23 cellular contexts compared by ENCODE assay signal in genomic region chr14:74501691-74502090, GRCh38. TPM values are rescaled to one million over a fixed set of nuclear protein-coding genes. Genes with fewer than 3 reads are reported as not detected.
DNase-seq lines count a peak whose midpoint lies in the region; ATAC-seq, FAIRE-seq and TF ChIP-seq lines count a peak whose summit lies in the region.
"Had no signal": no experiment of that assay in that cellular context is flagged by ENCODE, and none has a peak within 500 bp of the region (broad histone marks: within the 10 kb centered on the region; RNA-seq: fewer than 3 reads in every experiment).

No MANE protein-coding gene starts in this region.

- no peak overlapping the region for H4K5ac ChIP-seq in H1 (ENCODE audit: insufficient read length, low read depth, low read length)

- CTCF ChIA-PET in HepG2 (lab: Yijun Ruan, JAX; ENCODE audit: low intra/inter-chr PET ratio, low total read pairs): interaction anchor here (2.7 kb wide), 1 partner anchor 111 kb away, joined by 7 read pairs; the partner anchor contains the start of gene LTBP2
- CTCF ChIA-PET in H1 (lab: Charles Lee; ENCODE audit: partially characterized antibody): interaction anchor here (0.6 to 6.2 kb wide), 39 partner anchors 8 to 237 kb away, joined by 3 to 64 read pairs (median 5); partner anchors contain the start of genes ISCA2 and NPC2
- CTCF ChIA-PET in CD4-positive, alpha-beta memory T cell (lab: Charles Lee; ENCODE audit: partially characterized antibody): no interaction called here

- H2BK120ac ChIP-seq in H1 (replicated peaks; ENCODE audit: low read depth, low read length): no peak overlapping the region

- H3K4me1 Mint-ChIP-seq in CD4-positive, alpha-beta memory T cell: peaks cover 0 to 12% (median 7%) of the 10 kb centered on the region in 4 donors
- H3K4me1 Mint-ChIP-seq: activated T-helper 17 cell treated with anti-CD3 and anti-CD28 coated beads, Interleukin-2, amount 50 U/mL, for 72 hours had no signal

- POLR2A ChIA-PET in HepG2 (lab: Yijun Ruan, JAX) (interaction anchor here (1.0 kb wide), 1 partner anchor 8 kb away, joined by 3 read pairs; the partner anchor contains the start of genes ISCA2 and NPC2), H1 (lab: Charles Lee; ENCODE audit: partially characterized antibody) (interaction anchor here (1.0 kb wide), 2 partner anchors 24 to 72 kb away, joined by 3 read pairs; no protein-coding TSS in a partner anchor)
- POLR2A ChIA-PET in CD4-positive, alpha-beta memory T cell (lab: Charles Lee; ENCODE audit: partially characterized antibody): no interaction called here

- no peaks in the 10 kb centered on the region for H3K27me3 Mint-ChIP-seq in CD4-positive, alpha-beta memory T cell
- H3K27me3 Mint-ChIP-seq: activated CD8-positive, alpha-beta T cell treated with anti-CD3 and anti-CD28 coated beads for 36 hours; activated T-helper 17 cell treated with anti-CD3 and anti-CD28 coated beads, Interleukin-2, amount 50 U/mL, for 72 hours; naive thymus-derived CD4-positive, alpha-beta T cell had no signal

- no peak overlapping the region for H3K27ac ChIP-seq in HepG2 (ENCODE audit: extremely low read length, insufficient read depth, low read length)
- H3K27ac ChIP-seq in right lobe of liver: no peak overlapping the region
- no peak overlapping the region for H3K27ac ChIP-seq in H1 (ENCODE audit: low read depth, low read length)
- H3K27ac ChIP-seq in neural cell (ENCODE audit: low read length): peak overlapping the region; percentile 68
- no peak overlapping the region for H3K27ac ChIP-seq in CD4-positive, alpha-beta memory T cell (ENCODE audit: low read depth, low read length)
- H3K27ac ChIP-seq: colonic mucosa, epithelial cell of prostate, Peyer's patch had no signal

- 0 out of 2 replicates have a peak overlapping the region, but pooled peaks have one; percentile 20 for H2BK12ac ChIP-seq in H1 (ENCODE audit: low read depth, low read length)

- 0 out of 2 replicates have a peak overlapping the region, but pooled peaks have one; percentile 43 for H2AK5ac ChIP-seq in H1 (ENCODE audit: low read depth, low read length)

- no peak for ATAC-seq in HepG2
- no peak for ATAC-seq in right lobe of liver
- no peak for ATAC-seq in HG02610 (IDR thresholded peaks at IDR 0.05; ENCODE audit: unreplicated experiment)
- ATAC-seq: activated T-helper 17 cell treated with anti-CD3 and anti-CD28 coated beads, Interleukin-2, amount 50 U/mL, for 72 hours; CD8-positive, alpha-beta T cell; naive thymus-derived CD4-positive, alpha-beta T cell had no signal

- H3K18ac ChIP-seq in H1 (ENCODE audit: extremely low read depth, low read length): no peak overlapping the region

- H3K79me2 ChIP-seq in HepG2 (ENCODE audit: insufficient read depth, low read length) (no peaks in the 10 kb centered on the region), H1 (ENCODE audit: control insufficient read depth in 1 of 2, insufficient read depth in 2 of 2, low read length in 2 of 2) (no peaks in the 10 kb centered on the region), neural cell (replicated peaks; ENCODE audit: insufficient read depth, low read length) (no peaks in the 10 kb centered on the region)

- H3K4me3 Mint-ChIP-seq in CD4-positive, alpha-beta memory T cell: peak overlapping the region in 1 of 8 donors; percentile 5
- H3K4me3 Mint-ChIP-seq: activated CD8-positive, alpha-beta T cell treated with anti-CD3 and anti-CD28 coated beads for 36 hours; activated naive CD4-positive, alpha-beta T cell treated with anti-CD3 and anti-CD28 coated beads, Interleukin-2, amount 10 ng/mL, durations not matched to agents 7 days and 5 days; activated T-helper 17 cell treated with anti-CD3 and anti-CD28 coated beads, Interleukin-2, amount 50 U/mL, for 72 hours; CD8-positive, alpha-beta T cell; naive thymus-derived CD4-positive, alpha-beta T cell had no signal

- H4K8ac ChIP-seq in H1 (ENCODE audit: extremely low read depth, insufficient read depth, low read length): no peak overlapping the region

- H3K9me3 Mint-ChIP-seq in CD4-positive, alpha-beta memory T cell: no peaks in the 10 kb centered on the region
- H3K9me3 Mint-ChIP-seq: activated CD8-positive, alpha-beta T cell treated with anti-CD3 and anti-CD28 coated beads for 36 hours; activated naive CD4-positive, alpha-beta T cell treated with anti-CD3 and anti-CD28 coated beads, Interleukin-2, amount 10 ng/mL, durations not matched to agents 7 days and 5 days; activated T-helper 17 cell treated with anti-CD3 and anti-CD28 coated beads, Interleukin-2, amount 50 U/mL, for 72 hours; CD8-positive, alpha-beta T cell; naive thymus-derived CD4-positive, alpha-beta T cell had no signal

- H3K56ac ChIP-seq in H1 (replicated peaks; ENCODE audit: insufficient read length, low read depth, low read length): no peak overlapping the region

- no peaks in the 10 kb centered on the region for H3K9me2 ChIP-seq in neural cell (ENCODE audit: insufficient read depth, low read length)

- H3F3A ChIP-seq in neural cell (ENCODE audit: insufficient read depth, low read length, poor library complexity, severe bottlenecking): no peaks in the 10 kb centered on the region

- no peaks in the 10 kb centered on the region for H4K20me1 ChIP-seq in HepG2 (ENCODE audit: insufficient read depth, low read length)
- peaks cover 0 to 1% of the 10 kb centered on the region in 2 experiments for H4K20me1 ChIP-seq in H1 (replicated peaks in 1 of 2; ENCODE audit: control insufficient read depth in 1 of 2, insufficient read depth in 2 of 2, low read length in 2 of 2)
- no peaks in the 10 kb centered on the region for H4K20me1 ChIP-seq in neural cell (ENCODE audit: insufficient read depth)

- H3K23ac ChIP-seq in H1 (ENCODE audit: insufficient read length): no peak overlapping the region

- no peak overlapping the region for H2BK20ac ChIP-seq in H1 (ENCODE audit: low read length)

- H3K27ac Mint-ChIP-seq in CD4-positive, alpha-beta memory T cell: no peak overlapping the region
- H3K27ac Mint-ChIP-seq: activated CD8-positive, alpha-beta T cell treated with anti-CD3 and anti-CD28 coated beads for 36 hours; activated T-helper 17 cell treated with anti-CD3 and anti-CD28 coated beads, Interleukin-2, amount 50 U/mL, for 72 hours; CD8-positive, alpha-beta T cell had no signal

- H2BK5ac ChIP-seq in H1 (ENCODE audit: low read depth, low read length): no peak overlapping the region

- H3K79me1 ChIP-seq in H1 (ENCODE audit: low read depth, low read length): no peaks in the 10 kb centered on the region

- H3K4me1 ChIP-seq in HepG2 (ENCODE audit: insufficient read depth, low read length): no peaks in the 10 kb centered on the region
- no peaks in the 10 kb centered on the region for H3K4me1 ChIP-seq in right lobe of liver
- peaks cover 4 to 19% (median 16%) of the 10 kb centered on the region in 4 experiments for H3K4me1 ChIP-seq in H1 (replicated peaks in 1 of 4; ENCODE audit: control insufficient read depth in 3 of 4, insufficient read depth in 4 of 4, low read length in 3 of 4)
- H3K4me1 ChIP-seq in CD4-positive, alpha-beta memory T cell (ENCODE audit: insufficient read depth, low read length): no peaks in the 10 kb centered on the region
- H3K4me1 ChIP-seq: colonic mucosa, Peyer's patch had no signal

- H3K4me3 ChIP-seq in HepG2 (replicated peaks in 1 of 3; ENCODE audit: insufficient read depth in 1 of 3, low read depth in 2 of 3, low read length in 3 of 3): no peak overlapping the region
- H3K4me3 ChIP-seq in right lobe of liver: no peak overlapping the region
- H3K4me3 ChIP-seq in H1 (ENCODE audit: extremely low read depth in 1 of 4, insufficient read depth in 2 of 4, low read depth in 3 of 4, low read length in 4 of 4): no peak overlapping the region
- H3K4me3 ChIP-seq in neural cell (ENCODE audit: low read length): no peak overlapping the region
- H3K4me3 ChIP-seq in CD4-positive, alpha-beta memory T cell (ENCODE audit: low read length in 2 of 2): no peak overlapping the region
- H3K4me3 ChIP-seq: colonic mucosa, Peyer's patch, upper lobe of left lung had no signal

- no peak for TF ChIP-seq EP300 in HepG2 (IDR thresholded peaks at IDR 0.05; ENCODE audit: low read depth in 2 of 2, low read length in 2 of 2)
- no peak for TF ChIP-seq EP300 in HepG2 (CRISPR knock-in tag; IDR thresholded peaks at IDR 0.05; ENCODE audit: borderline replicate concordance)
- no peak for TF ChIP-seq EP300 in H1 (IDR thresholded peaks at IDR 0.05; ENCODE audit: borderline replicate concordance in 1 of 2, low read depth in 2 of 2, low read length in 2 of 2)
- no peak for TF ChIP-seq EP300 in neural cell (conservative IDR thresholded peaks at IDR 0.05; ENCODE audit: poor library complexity, severe bottlenecking)

- BruUV-seq in HepG2 (replicated peaks; lab: Mats Ljungman, UMichigan): no TSS peak

- TF ChIP-seq RAD21 in HepG2 (CRISPR knock-in tag; IDR thresholded peaks at IDR 0.05): no peak
- TF ChIP-seq RAD21 in H1 (IDR thresholded peaks at IDR 0.05 in 1 of 2, conservative IDR thresholded peaks at IDR 0.05 in 1 of 2; ENCODE audit: low read depth in 2 of 2, low read length in 2 of 2): no peak
- TF ChIP-seq RAD21 in neural cell (conservative IDR thresholded peaks at IDR 0.05): no peak

- TF ChIP-seq POLR2A in HepG2 (IDR thresholded peaks at IDR 0.05; ENCODE audit: insufficient read depth in 1 of 2, low read depth in 2 of 2, low read length in 2 of 2) (no peak), right lobe of liver (IDR thresholded peaks at IDR 0.05) (no peak), H1 (IDR thresholded peaks at IDR 0.05; ENCODE audit: control extremely low read depth in 1 of 2, low read depth in 2 of 2, low read length in 2 of 2) (no peak)

- H3K36me3 ChIP-seq in HepG2 (replicated peaks in 1 of 2; ENCODE audit: control insufficient read depth in 1 of 2, insufficient read depth in 2 of 2, low read length in 2 of 2) (no peaks in the 10 kb centered on the region), right lobe of liver (no peaks in the 10 kb centered on the region), H1 (ENCODE audit: control insufficient read depth in 2 of 4, insufficient read depth in 4 of 4, low read length in 3 of 4) (no peaks in the 10 kb centered on the region), neural cell (ENCODE audit: insufficient read depth, low read length) (no peaks in the 10 kb centered on the region)
- no peaks in the 10 kb centered on the region for H3K36me3 ChIP-seq in CD4-positive, alpha-beta memory T cell (ENCODE audit: insufficient read depth, low read length)
- H3K36me3 ChIP-seq: colonic mucosa, Peyer's patch had no signal

- TF ChIP-seq CTCF in HepG2 (CRISPR knock-in tag; IDR thresholded peaks at IDR 0.05): no peak
- TF ChIP-seq CTCF in right lobe of liver (IDR thresholded peaks at IDR 0.05): no peak
- TF ChIP-seq CTCF in H1 (IDR thresholded peaks at IDR 0.05; ENCODE audit: control extremely low read depth in 1 of 3, insufficient read depth in 1 of 3, low read depth in 1 of 3, low read length in 3 of 3): no peak
- TF ChIP-seq CTCF in neural cell (IDR thresholded peaks at IDR 0.05; ENCODE audit: poor library complexity, severe bottlenecking): no peak

- 66% methylated on average over 5 of the region's 5 CpGs for WGBS in HepG2 (ENCODE audit: low lambda C conversion rate)
- 49% methylated on average over 3 of the region's 5 CpGs for WGBS in right lobe of liver (ENCODE audit: insufficient coverage, low coverage, low lambda C conversion rate, missing lambda C conversion rate)
- WGBS in H1 (ENCODE audit: extremely low coverage in 1 of 2, insufficient coverage in 1 of 2, insufficient read length in 1 of 2, insufficient replicate concordance in 2 of 2, low coverage in 1 of 2, low lambda C conversion rate in 2 of 2, missing lambda C conversion rate in 1 of 2), 2 experiments: 76% methylated on average over 5 of the region's 5 CpGs; no CpG with 5 or more reads in 1 of the 2 experiments

- DNase-seq in HepG2 (ENCODE audit: low spot score) (no peak), right lobe of liver (no peak), H1 (ENCODE audit: low read depth in 1 of 2, low spot score in 2 of 2) (no peak), COLO829 (ENCODE audit: low spot score) (no peak), COLO668 (lab: John Stamatoyannopoulos, UW; ENCODE audit: unreplicated experiment) (no peak)
- DNase-seq in CD4-positive, alpha-beta memory T cell: no peak
- DNase-seq: effector CD4-positive, alpha-beta T cell; naive thymus-derived CD4-positive, alpha-beta T cell; NCI-H1436 treated with DMSO at 0.1 percent for 48 hours; stimulated activated CD4-positive, alpha-beta T cell treated with anti-CD3 and anti-CD28 coated beads, Interleukin-4, amount 100 ng/mL, for 4 hours had no signal

- H3K9me3 ChIP-seq in HepG2 (ENCODE audit: low read length): no peaks in the 10 kb centered on the region
- no peaks in the 10 kb centered on the region for H3K9me3 ChIP-seq in right lobe of liver
- H3K9me3 ChIP-seq in H1 (ENCODE audit: insufficient read depth in 2 of 2, low read depth in 1 of 2, low read length in 1 of 2): no peaks in the 10 kb centered on the region
- H3K9me3 ChIP-seq in neural cell (ENCODE audit: low read length): no peaks in the 10 kb centered on the region
- H3K9me3 ChIP-seq in CD4-positive, alpha-beta memory T cell (ENCODE audit: control insufficient read depth in 1 of 2, low read length in 2 of 2): no peaks in the 10 kb centered on the region
- H3K9me3 ChIP-seq: colonic mucosa, Peyer's patch, upper lobe of left lung had no signal

- no peak for FAIRE-seq in HepG2 (lab: Jason Lieb, UNC)
- no peak for FAIRE-seq in H1 (lab: Jason Lieb, UNC)
- FAIRE-seq: GM19239, H54, islet of Langerhans had no signal

- H3K4me2 ChIP-seq in HepG2 (ENCODE audit: low read depth, low read length) (no peak overlapping the region), H1 (ENCODE audit: insufficient read depth in 1 of 2, low read depth in 2 of 2, low read length in 2 of 2) (peak overlapping the region; percentile 5 to 19; a peak in 2 of 4 replicates), neural cell (ENCODE audit: low read length) (no peak overlapping the region)

- H3K14ac ChIP-seq in H1 (ENCODE audit: insufficient read length): no peak overlapping the region

- no peak overlapping the region for H3K4ac ChIP-seq in H1 (replicated peaks; ENCODE audit: insufficient read length, low read depth, low read length)

- no peak overlapping the region for H2BK15ac ChIP-seq in H1 (ENCODE audit: low read length)

- peaks cover 0 to 18% of the 10 kb centered on the region in 2 experiments; a peak in 2 of 5 replicates for H3K27me3 ChIP-seq in HepG2 (ENCODE audit: control insufficient read depth in 1 of 2, insufficient read depth in 2 of 2, low read length in 2 of 2)
- no peaks in the 10 kb centered on the region for H3K27me3 ChIP-seq in right lobe of liver
- no peaks in the 10 kb centered on the region for H3K27me3 ChIP-seq in H1 (replicated peaks in 1 of 4; ENCODE audit: control insufficient read depth in 3 of 4, extremely low read depth in 1 of 4, insufficient read depth in 3 of 4, low read length in 3 of 4)
- no peaks in the 10 kb centered on the region for H3K27me3 ChIP-seq in neural cell (ENCODE audit: insufficient read depth, low read depth, low read length)
- H3K27me3 ChIP-seq in CD4-positive, alpha-beta memory T cell (ENCODE audit: insufficient read depth, low read length): no peaks in the 10 kb centered on the region
- H3K27me3 ChIP-seq: colonic mucosa, Peyer's patch, upper lobe of left lung had no signal

- no peaks in the 10 kb centered on the region for H3K23me2 ChIP-seq in H1 (ENCODE audit: low read depth, low read length)

- no peak overlapping the region for H2AFZ ChIP-seq in HepG2 (ENCODE audit: low read length)
- no peak overlapping the region for H2AFZ ChIP-seq in H1 (ENCODE audit: low read length)
- H2AFZ ChIP-seq in neural cell (ENCODE audit: low read depth, low read length): peak overlapping the region; percentile 33

- H3K9ac ChIP-seq in HepG2 (ENCODE audit: insufficient read depth, low read depth, low read length) (no peak overlapping the region), H1 (replicated peaks in 1 of 4; ENCODE audit: extremely low read depth in 1 of 4, low read depth in 3 of 4, low read length in 3 of 4) (no peak overlapping the region), neural cell (ENCODE audit: low read length) (peak overlapping the region; percentile 52)

- H4K91ac ChIP-seq in H1 (replicated peaks; ENCODE audit: insufficient read length, low read length): no peak overlapping the region

- peaks cover 5 to 9% of the 10 kb centered on the region in 2 donors for H3K36me3 Mint-ChIP-seq in CD4-positive, alpha-beta memory T cell

- in situ Hi-C loops in HepG2 (cut with HindIII; ENCODE audit: extremely low pct_ligation_motif_present, low pct_unique_long_range_greater_than_20kb): no loop called here

- intact Hi-C loops in HepG2 (cut with micrococcal nuclease; ENCODE audit: unreplicated experiment): loop anchor here (5.0 kb wide), 2 partner anchors 111 to 301 kb away; partner anchors contain the start of gene LTBP2
- intact Hi-C loops in right lobe of liver (cut with DNase I): no loop called here
- intact Hi-C loops in CD4-positive, alpha-beta memory T cell (cut with micrococcal nuclease): no loop called here

RNA-seq across cellular contexts. Expression of gene ISCA2, which starts 8.1 kb away (rescaled TPM):
- total RNA-seq in HepG2 (2016; rRNA removed; fragmentation: Illumina TruSeq; extraction: Trizol) (43.4 and 53.0 TPM in 2 replicates), right lobe of liver (10 to 100 TPM in 5 of 6 experiments, 1 to 10 TPM in 1; 7.8 to 16.3 (median 11.4) TPM)
- 17.5 and 18.2 TPM in 2 replicates for total RNA-seq in HepG2 (2016; cell fraction: cytosol; rRNA removed; fragmentation: Illumina TruSeq; extraction: Trizol; ENCODE audit: low read depth)
- 42.9 and 57.5 TPM in 2 replicates for total RNA-seq in HepG2 (2016; cell fraction: insoluble cytoplasmic fraction; rRNA removed; fragmentation: Illumina TruSeq; extraction: Trizol)
- 23.3 and 26.7 TPM in 2 replicates for total RNA-seq in HepG2 (2016; cell fraction: membrane; rRNA removed; fragmentation: Illumina TruSeq; extraction: Trizol)
- 21.1 and 23.4 TPM in 2 replicates for total RNA-seq in HepG2 (2016; cell fraction: nucleus; rRNA removed; fragmentation: Illumina TruSeq; extraction: Trizol)
- polyA plus RNA-seq in HepG2 (2011; rRNA removed) (24.8 and 32.1 TPM in 2 replicates), H1 (2011; rRNA removed) (58.2 and 78.6 TPM in 2 replicates), neural cell (45.1 and 73.4 TPM in 2 replicates)
- 24.5 and 27.0 TPM in 2 replicates for polyA plus RNA-seq in HepG2 (2011; cell fraction: cytosol; rRNA removed)
- 11.3 and 11.4 TPM in 2 replicates for polyA plus RNA-seq in HepG2 (2011; cell fraction: nucleus; rRNA removed)
- polyA plus RNA-seq in HepG2 (2012): 18.4 and 18.8 TPM in 2 replicates
- 16.6 and 20.0 TPM in 2 replicates for polyA plus RNA-seq in HepG2 (2016; cell fraction: cytosol; fragmentation: Illumina TruSeq; extraction: Trizol; ENCODE audit: low read depth)
- 55.8 and 67.9 TPM in 2 replicates for polyA plus RNA-seq in HepG2 (2016; cell fraction: insoluble cytoplasmic fraction; fragmentation: Illumina TruSeq; extraction: Trizol; ENCODE audit: low read depth)
- polyA plus RNA-seq in HepG2 (2016; cell fraction: membrane; fragmentation: Illumina TruSeq; extraction: Trizol; ENCODE audit: low read depth): 20.6 and 24.2 TPM in 2 replicates
- polyA plus RNA-seq in HepG2 (2016; cell fraction: nucleus; fragmentation: Illumina TruSeq; extraction: Trizol; ENCODE audit: insufficient read depth, low read depth): 34.4 and 35.5 TPM in 2 replicates
- 3.1 and 4.4 TPM in 2 replicates for polyA minus RNA-seq in HepG2 (2011; rRNA and poly(A)+ RNA removed; ENCODE audit: low replicate concordance)
- polyA minus RNA-seq in HepG2 (2011; cell fraction: cytosol; rRNA and poly(A)+ RNA removed): 5.8 and 7.5 TPM in 2 replicates
- polyA minus RNA-seq in HepG2 (2011; cell fraction: nucleus; rRNA and poly(A)+ RNA removed): 6.5 and 6.6 TPM in 2 replicates
- 43.5 and 51.5 TPM in 2 replicates for total RNA-seq in H1 (2021; fragmentation: NEBNext Ultra II Directional; extraction: Animal tissue kit (Norgen Biotek cat#: 25700))
- polyA plus RNA-seq in H1 (2011; cell fraction: cytosol; rRNA removed): 56.9 TPM
- 14.9 TPM for polyA plus RNA-seq in H1 (2011; cell fraction: nucleus; rRNA removed)
- 29.6 to 43.0 TPM (median 33.9 TPM) in 4 replicates for polyA plus RNA-seq in H1 (2012, experiment 1 of 2)
- polyA plus RNA-seq in H1 (2012, experiment 2 of 2): 100 TPM
- 37.6 TPM for polyA plus RNA-seq in H1 (2013, experiment 1 of 2)
- polyA plus RNA-seq in H1 (2013, experiment 2 of 2): 40.2 TPM
- 13.1 and 13.7 TPM in 2 replicates for polyA minus RNA-seq in H1 (2011; rRNA and poly(A)+ RNA removed)
- 20.4 TPM for polyA minus RNA-seq in H1 (2011; cell fraction: cytosol; rRNA and poly(A)+ RNA removed)
- 8.2 TPM for polyA minus RNA-seq in H1 (2011; cell fraction: nucleus; rRNA and poly(A)+ RNA removed)
- polyA minus RNA-seq in neural cell: 28.5 and 36.3 TPM in 2 replicates
- 10 to 100 TPM; 31.3 to 33.1 TPM for total RNA-seq in CD4-positive, alpha-beta memory T cell
- 10 to 100 TPM; 61.7 to 83.1 TPM for polyA plus RNA-seq in CD4-positive, alpha-beta memory T cell

RNA-seq across cellular contexts. Expression of gene NPC2, which starts 8.6 kb away (rescaled TPM):
- total RNA-seq in HepG2 (2016; rRNA removed; fragmentation: Illumina TruSeq; extraction: Trizol) (108 and 164 TPM in 2 replicates), right lobe of liver (100 to 1,000 TPM in 3 of 6 experiments, 10 to 100 TPM in 3; 49.4 to 203 (median 98.0) TPM)
- total RNA-seq in HepG2 (2016; cell fraction: cytosol; rRNA removed; fragmentation: Illumina TruSeq; extraction: Trizol; ENCODE audit: low read depth): 97.6 and 98.1 TPM in 2 replicates
- 110 and 171 TPM in 2 replicates for total RNA-seq in HepG2 (2016; cell fraction: insoluble cytoplasmic fraction; rRNA removed; fragmentation: Illumina TruSeq; extraction: Trizol)
- total RNA-seq in HepG2 (2016; cell fraction: membrane; rRNA removed; fragmentation: Illumina TruSeq; extraction: Trizol): 151 and 156 TPM in 2 replicates
- total RNA-seq in HepG2 (2016; cell fraction: nucleus; rRNA removed; fragmentation: Illumina TruSeq; extraction: Trizol): 133 and 142 TPM in 2 replicates
- polyA plus RNA-seq in HepG2 (2011; rRNA removed) (132 and 136 TPM in 2 replicates), H1 (2011; rRNA removed) (258 and 287 TPM in 2 replicates), neural cell (46.8 and 68.8 TPM in 2 replicates)
- 168 and 213 TPM in 2 replicates for polyA plus RNA-seq in HepG2 (2011; cell fraction: cytosol; rRNA removed)
- polyA plus RNA-seq in HepG2 (2011; cell fraction: nucleus; rRNA removed): 111 and 132 TPM in 2 replicates
- polyA plus RNA-seq in HepG2 (2012): 184 and 188 TPM in 2 replicates
- polyA plus RNA-seq in HepG2 (2016; cell fraction: cytosol; fragmentation: Illumina TruSeq; extraction: Trizol; ENCODE audit: low read depth): 123 and 125 TPM in 2 replicates
- 137 and 155 TPM in 2 replicates for polyA plus RNA-seq in HepG2 (2016; cell fraction: insoluble cytoplasmic fraction; fragmentation: Illumina TruSeq; extraction: Trizol; ENCODE audit: low read depth)
- 181 and 189 TPM in 2 replicates for polyA plus RNA-seq in HepG2 (2016; cell fraction: membrane; fragmentation: Illumina TruSeq; extraction: Trizol; ENCODE audit: low read depth)
- 223 and 240 TPM in 2 replicates for polyA plus RNA-seq in HepG2 (2016; cell fraction: nucleus; fragmentation: Illumina TruSeq; extraction: Trizol; ENCODE audit: insufficient read depth, low read depth)
- polyA minus RNA-seq in HepG2 (2011; rRNA and poly(A)+ RNA removed; ENCODE audit: low replicate concordance): 84.2 and 184 TPM in 2 replicates
- polyA minus RNA-seq in HepG2 (2011; cell fraction: cytosol; rRNA and poly(A)+ RNA removed): 82.0 and 93.2 TPM in 2 replicates
- 30.8 and 32.4 TPM in 2 replicates for polyA minus RNA-seq in HepG2 (2011; cell fraction: nucleus; rRNA and poly(A)+ RNA removed)
- 168 and 178 TPM in 2 replicates for total RNA-seq in H1 (2021; fragmentation: NEBNext Ultra II Directional; extraction: Animal tissue kit (Norgen Biotek cat#: 25700))
- 273 TPM for polyA plus RNA-seq in H1 (2011; cell fraction: cytosol; rRNA removed)
- 288 TPM for polyA plus RNA-seq in H1 (2011; cell fraction: nucleus; rRNA removed)
- 283 to 375 TPM (median 345 TPM) in 4 replicates for polyA plus RNA-seq in H1 (2012, experiment 1 of 2)
- polyA plus RNA-seq in H1 (2012, experiment 2 of 2): 241 TPM
- polyA plus RNA-seq in H1 (2013, experiment 1 of 2): 424 TPM
- polyA plus RNA-seq in H1 (2013, experiment 2 of 2): 546 TPM
- polyA minus RNA-seq in H1 (2011; rRNA and poly(A)+ RNA removed): 253 and 295 TPM in 2 replicates
- 120 TPM for polyA minus RNA-seq in H1 (2011; cell fraction: cytosol; rRNA and poly(A)+ RNA removed)
- polyA minus RNA-seq in H1 (2011; cell fraction: nucleus; rRNA and poly(A)+ RNA removed): 120 TPM
- polyA minus RNA-seq in neural cell: 7.8 and 12.9 TPM in 2 replicates
- 10 to 100 TPM; 50.9 to 54.2 TPM for total RNA-seq in CD4-positive, alpha-beta memory T cell
- polyA plus RNA-seq in CD4-positive, alpha-beta memory T cell: 10 to 100 TPM; 83.4 to 89.9 TPM

Comparison
In these comparisons a context has a peak if more than half of its experiments do, and no peak if none do; other contexts are left out.
1. H3K4me2 ChIP-seq: peak in H1 (2 of 2); none in HepG2 (single experiment) and neural cell (single experiment).